ENCODE assay signal across 14 cellular contexts in genomic region chr3:30665539-30665938, GRCh38. TPM values are rescaled to one million over a fixed set of nuclear protein-coding genes. Genes with fewer than 3 reads are reported as not detected.
DNase-seq lines count a peak whose midpoint lies in the region; ATAC-seq, FAIRE-seq and TF ChIP-seq lines count a peak whose summit lies in the region.
"Had no signal": no experiment of that assay in that cellular context is flagged by ENCODE, and none has a peak within 500 bp of the region (broad histone marks: within the 10 kb centered on the region; RNA-seq: fewer than 3 reads in every experiment).

No MANE protein-coding gene starts in this region.

- FAIRE-seq in H54 (lab: Jason Lieb, UNC) = peak; percentile 11

- H3K9me3 Mint-ChIP-seq in T-helper 1 cell treated with Interleukin-12 subunit alpha and Interleukin-12 subunit beta and Interleukin-4 antibody, amounts not matched to agents 30 μg/mL and 1 μg/mL, for 36 hours = no peaks in the 10 kb centered on the region
- H3K9me3 Mint-ChIP-seq in activated naive CD8-positive, alpha-beta T cell treated with anti-CD3 and anti-CD28 coated beads, Interleukin-2, amount 10 ng/mL, durations not matched to agents 7 days and 5 days = no peaks in the 10 kb centered on the region
- no peaks in the 10 kb centered on the region for H3K9me3 Mint-ChIP-seq in nephron progenitor cell
- H3K9me3 Mint-ChIP-seq: HFFc6 had no signal

- ATAC-seq in activated naive CD8-positive, alpha-beta T cell treated with anti-CD3 and anti-CD28 coated beads, Interleukin-2, amount 10 ng/mL, durations not matched to agents 7 days and 5 days (ENCODE audit: low read depth) = no peak

- H3K4me3 Mint-ChIP-seq in T-helper 1 cell treated with Interleukin-12 subunit alpha and Interleukin-12 subunit beta and Interleukin-4 antibody, amounts not matched to agents 30 μg/mL and 1 μg/mL, for 36 hours = no peak overlapping the region
- peak overlapping the region; percentile 72 for H3K4me3 Mint-ChIP-seq in activated naive CD8-positive, alpha-beta T cell treated with anti-CD3 and anti-CD28 coated beads, Interleukin-2, amount 10 ng/mL, durations not matched to agents 7 days and 5 days
- H3K4me3 Mint-ChIP-seq in nephron progenitor cell = no peak overlapping the region
- H3K4me3 Mint-ChIP-seq: HFFc6 had no signal

- peaks cover 44% of the 10 kb centered on the region for H3K36me3 Mint-ChIP-seq in T-helper 1 cell treated with Interleukin-12 subunit alpha and Interleukin-12 subunit beta and Interleukin-4 antibody, amounts not matched to agents 30 μg/mL and 1 μg/mL, for 36 hours (ENCODE audit: low read depth)
- peaks cover 53% of the 10 kb centered on the region for H3K36me3 Mint-ChIP-seq in activated naive CD8-positive, alpha-beta T cell treated with anti-CD3 and anti-CD28 coated beads, Interleukin-2, amount 10 ng/mL, durations not matched to agents 7 days and 5 days
- H3K36me3 Mint-ChIP-seq in nephron progenitor cell (ENCODE audit: low read depth) = peaks cover 18% of the 10 kb centered on the region

- peak overlapping the region; percentile 62 for H3K27ac Mint-ChIP-seq in T-helper 1 cell treated with Interleukin-12 subunit alpha and Interleukin-12 subunit beta and Interleukin-4 antibody, amounts not matched to agents 30 μg/mL and 1 μg/mL, for 36 hours
- H3K27ac Mint-ChIP-seq in activated naive CD8-positive, alpha-beta T cell treated with anti-CD3 and anti-CD28 coated beads, Interleukin-2, amount 10 ng/mL, durations not matched to agents 7 days and 5 days = peak overlapping the region; percentile 92
- peak overlapping the region; percentile 83 for H3K27ac Mint-ChIP-seq in nephron progenitor cell
- H3K27ac Mint-ChIP-seq: HFFc6 had no signal

- no peak for TF ChIP-seq CTCF in nephron progenitor cell (IDR thresholded peaks at IDR 0.05)

- POLR2A ChIA-PET in activated naive CD8-positive, alpha-beta T cell treated with anti-CD3 and anti-CD28 coated beads, Interleukin-2, amount 10 ng/mL, durations not matched to agents 7 days and 5 days (lab: Charles Lee) = interaction anchor here (1.1 to 3.1 kb wide), 10 partner anchors 7 to 59 kb away, joined by 3 to 14 read pairs (median 7); partner anchors contain the start of gene TGFBR2

- TF ChIP-seq POLR2A in H54 (IDR thresholded peaks at IDR 0.05; ENCODE audit: low read depth, low read length) = no peak

- DNase-seq in T-helper 1 cell = no peak
- DNase-seq in H54 (ENCODE audit: insufficient read length, low spot score) = no peak
- no peak for DNase-seq in activated naive CD8-positive, alpha-beta T cell treated with anti-CD3 and anti-CD28 coated beads, Interleukin-2, amount 10 ng/mL, durations not matched to agents 7 days and 5 days
- no peak for DNase-seq in nephron progenitor cell
- no peak for DNase-seq in epidermal melanocyte (ENCODE audit: insufficient read length, low spot score)
- DNase-seq in HuH-7.5 (ENCODE audit: low spot score) = no peak
- no peak for DNase-seq in kidney glomerular epithelial cell (lab: John Stamatoyannopoulos, UW)
- DNase-seq: HFFc6, mesendoderm, NCI-H1694 treated with DMSO at 0.1 percent for 48 hours, NCI-H526 treated with DMSO at 0.1 percent for 48 hours, ovary, WERI-Rb-1 had no signal

- H3K4me1 Mint-ChIP-seq in T-helper 1 cell treated with Interleukin-12 subunit alpha and Interleukin-12 subunit beta and Interleukin-4 antibody, amounts not matched to agents 30 μg/mL and 1 μg/mL, for 36 hours (ENCODE audit: low read depth) = peaks cover 79% of the 10 kb centered on the region
- peaks cover 80% of the 10 kb centered on the region for H3K4me1 Mint-ChIP-seq in activated naive CD8-positive, alpha-beta T cell treated with anti-CD3 and anti-CD28 coated beads, Interleukin-2, amount 10 ng/mL, durations not matched to agents 7 days and 5 days
- H3K4me1 Mint-ChIP-seq in nephron progenitor cell = peaks cover 63% of the 10 kb centered on the region

- no peaks in the 10 kb centered on the region for H3K27me3 Mint-ChIP-seq in T-helper 1 cell treated with Interleukin-12 subunit alpha and Interleukin-12 subunit beta and Interleukin-4 antibody, amounts not matched to agents 30 μg/mL and 1 μg/mL, for 36 hours (ENCODE audit: low read depth)
- no peaks in the 10 kb centered on the region for H3K27me3 Mint-ChIP-seq in activated naive CD8-positive, alpha-beta T cell treated with anti-CD3 and anti-CD28 coated beads, Interleukin-2, amount 10 ng/mL, durations not matched to agents 7 days and 5 days
- peaks cover 3% of the 10 kb centered on the region for H3K27me3 Mint-ChIP-seq in nephron progenitor cell (ENCODE audit: low read depth, poor library complexity)

RNA-seq across cellular contexts. Expression of gene TGFBR2, which starts 59.1 kb away (rescaled TPM):
- 10 to 100 TPM; 86.9 to 92.2 TPM for total RNA-seq in activated naive CD8-positive, alpha-beta T cell treated with anti-CD3 and anti-CD28 coated beads, Interleukin-2, amount 10 ng/mL, durations not matched to agents 7 days and 5 days
